In genomic region chr16:29808219-29808900, GRCh38 we compare ENCODE assay signal across 8 cellular contexts. TPM values are rescaled to one million over a fixed set of nuclear protein-coding genes. Genes with fewer than 3 reads are reported as not detected.
DNase-seq lines count a peak whose midpoint lies in the region; ATAC-seq and TF ChIP-seq lines count a peak whose summit lies in the region.

No MANE protein-coding gene starts in this region.

- peaks cover 45% of the 10 kb centered on the region for H3K27me3 Mint-ChIP-seq in GM23338 (ENCODE audit: insufficient read depth, low read depth, poor library complexity)
- H3K27me3 Mint-ChIP-seq in T-helper 17 cell, result no peaks in the 10 kb centered on the region

- intact Hi-C loops in prostate gland (cut with DNase I), result loop anchor here (10.0 kb wide), 1 partner anchor 846 kb away; the partner anchor contains the start of genes FBRS and PRR14

- TF ChIP-seq CTCF in GM23338 (conservative IDR thresholded peaks at IDR 0.05; ENCODE audit: low read depth in 2 of 2) (no peak), prostate gland (IDR thresholded peaks at IDR 0.05) (no peak)

- H3K9me3 ChIP-seq in T-helper 17 cell (ENCODE audit: control insufficient read depth, low read length, poor library complexity, severe bottlenecking) (no peaks in the 10 kb centered on the region), prostate gland (no peaks in the 10 kb centered on the region)

- H3K9me3 Mint-ChIP-seq in GM23338, result peaks cover 3% of the 10 kb centered on the region

- 26% methylated on average over 25 of the region's 25 CpGs for WGBS in prostate gland

- no peaks in the 10 kb centered on the region for H3K27me3 ChIP-seq in GM23338 (ENCODE audit: insufficient read depth)
- no peaks in the 10 kb centered on the region for H3K27me3 ChIP-seq in prostate gland (replicated peaks; ENCODE audit: insufficient read depth)

- peaks cover 49% of the 10 kb centered on the region for H3F3A ChIP-seq in GM23338 (replicated peaks; ENCODE audit: low read depth)

- H3K4me3 ChIP-seq in GM23338, result peak overlapping the region; percentile 87
- peak overlapping the region; percentile 49 to 56 for H3K4me3 ChIP-seq in prostate gland

- DNase-seq in GM23338 (ENCODE audit: low spot score) (no peak), T-helper 17 cell (no peak), epithelial cell of prostate (ENCODE audit: low read depth, low spot score) (no peak), prostate gland (ENCODE audit: low spot score) (no peak), NCI-H2196 treated with DMSO at 0.1 percent for 48 hours (lab: John Stamatoyannopoulos, UW; ENCODE audit: unreplicated experiment) (no peak), NCI-H510A treated with DMSO at 0.1 percent for 48 hours (lab: John Stamatoyannopoulos, UW) (no peak), NCI-H1048 (lab: John Stamatoyannopoulos, UW) (no peak)

- H3K36me3 Mint-ChIP-seq in GM23338 (ENCODE audit: low read depth) (peaks cover 45% of the 10 kb centered on the region), T-helper 17 cell (ENCODE audit: low read depth) (peaks cover 2% of the 10 kb centered on the region)

- H2AFZ ChIP-seq in GM23338, result no peak overlapping the region

- H4K20me1 ChIP-seq in GM23338 (replicated peaks; ENCODE audit: insufficient read depth), result peaks cover 13% of the 10 kb centered on the region; the same call in 1 of the 2 replicates

- peaks cover 9% of the 10 kb centered on the region; the same call in 1 of the 2 replicates for H3K36me3 ChIP-seq in GM23338 (ENCODE audit: insufficient read depth)
- peaks cover 0 to 2% of the 10 kb centered on the region in 2 donors for H3K36me3 ChIP-seq in prostate gland

- peak overlapping the region; percentile 86 for H3K4me3 Mint-ChIP-seq in GM23338
- H3K4me3 Mint-ChIP-seq in T-helper 17 cell, result peak overlapping the region; percentile 95

- no peaks in the 10 kb centered on the region for H3K9me2 ChIP-seq in GM23338 (ENCODE audit: insufficient read depth)

- H3K4me1 Mint-ChIP-seq in GM23338, result peaks cover 51% of the 10 kb centered on the region
- H3K4me1 Mint-ChIP-seq in T-helper 17 cell, result peaks cover 54% of the 10 kb centered on the region

- no peak for TF ChIP-seq POLR2A in prostate gland (IDR thresholded peaks at IDR 0.05)

- H3K4me1 ChIP-seq in GM23338 (ENCODE audit: insufficient read depth), result peaks cover 53% of the 10 kb centered on the region
- H3K4me1 ChIP-seq in prostate gland (replicated peaks), result peaks cover 23% of the 10 kb centered on the region

- H3K4me2 ChIP-seq in GM23338, result peak overlapping the region; percentile 97

- peak overlapping the region; percentile 88 for H3K27ac ChIP-seq in GM23338 (ENCODE audit: low read depth)
- H3K27ac ChIP-seq in epithelial cell of prostate, result peak overlapping the region; percentile 81
- peak overlapping the region; percentile 91 for H3K27ac ChIP-seq in prostate gland

- H3K27ac Mint-ChIP-seq in GM23338 (peak overlapping the region; percentile 85), T-helper 17 cell (peak overlapping the region; percentile 95)

- ATAC-seq in GM23338 (no peak), T-helper 17 cell (no peak), HG03565 (IDR thresholded peaks at IDR 0.05; ENCODE audit: unreplicated experiment) (no peak)

- peaks cover 24% of the 10 kb centered on the region for H3K79me2 ChIP-seq in GM23338 (replicated peaks; ENCODE audit: insufficient read depth)

TF ChIP-seq in GM23338, 12 proteins besides CTCF, POLR2A, EP300 and RAD21 (continues in another document):
- TF ChIP-seq ZNF331 (CRISPR knock-in tag; IDR thresholded peaks at IDR 0.05; ENCODE audit: low read depth) (no peak), NANOG (IDR thresholded peaks at IDR 0.05; ENCODE audit: borderline replicate concordance) (no peak), ZNF114 (CRISPR knock-in tag; IDR thresholded peaks at IDR 0.05) (no peak), EZH2phosphoT487 (IDR thresholded peaks at IDR 0.05; ENCODE audit: unreplicated experiment) (no peak), ZNF462 (CRISPR knock-in tag; IDR thresholded peaks at IDR 0.05) (no peak)

RNA-seq across cellular contexts. Expression of gene MAZ, which starts 2.0 kb away (rescaled TPM):
- 181 and 270 TPM in 2 replicates for total RNA-seq in GM23338 (2014; rRNA removed; shearing (Covaris generic))
- polyA plus RNA-seq in GM23338 (2016; fragmentation: Nextera tagmentation; extraction: Ambion mirVana), result 155 and 170 TPM in 2 replicates
- total RNA-seq in T-helper 17 cell (100 to 1,000 TPM; 242 to 254 TPM), prostate gland (100 to 1,000 TPM; 180 to 188 TPM)

RNA-seq across cellular contexts. Expression of gene PRRT2, which starts 3.6 kb away (rescaled TPM):
- total RNA-seq in GM23338 (2014; rRNA removed; shearing (Covaris generic)), result 8.9 and 13.3 TPM in 2 replicates
- polyA plus RNA-seq in GM23338 (2016; fragmentation: Nextera tagmentation; extraction: Ambion mirVana), result 13.6 and 16.6 TPM in 2 replicates
- total RNA-seq in T-helper 17 cell (1 to 10 TPM; 2.0 to 3.4 TPM), prostate gland (10 to 100 TPM in 1 of 2 donors, 1 to 10 TPM in 1; 6.6 to 19.2 TPM)

RNA-seq across cellular contexts. Expression of gene PAGR1, which starts 7.6 kb away (rescaled TPM):
- total RNA-seq in GM23338 (2014; rRNA removed; shearing (Covaris generic)), result 59.7 and 67.6 TPM in 2 replicates
- 76.7 and 78.7 TPM in 2 replicates for polyA plus RNA-seq in GM23338 (2016; fragmentation: Nextera tagmentation; extraction: Ambion mirVana)
- total RNA-seq in T-helper 17 cell, result 10 to 100 TPM; 15.2 to 16.3 TPM
- total RNA-seq in prostate gland, result 10 to 100 TPM; 64.3 to 64.4 TPM

RNA-seq across cellular contexts. Expression of gene MVP, which starts 11.9 kb away (rescaled TPM):
- 2.6 and 3.7 TPM in 2 replicates for total RNA-seq in GM23338 (2014; rRNA removed; shearing (Covaris generic))
- polyA plus RNA-seq in GM23338 (2016; fragmentation: Nextera tagmentation; extraction: Ambion mirVana), result 1.4 and 2.0 TPM in 2 replicates
- total RNA-seq in T-helper 17 cell (100 to 1,000 TPM; 141 to 154 TPM), prostate gland (100 to 1,000 TPM in 1 of 2 donors, 10 to 100 TPM in 1; 59.3 to 247 TPM)

RNA-seq across cellular contexts. Expression of gene KIF22, which starts 17.8 kb away (rescaled TPM):
- 179 and 192 TPM in 2 replicates for total RNA-seq in GM23338 (2014; rRNA removed; shearing (Covaris generic))
- polyA plus RNA-seq in GM23338 (2016; fragmentation: Nextera tagmentation; extraction: Ambion mirVana), result 110 and 120 TPM in 2 replicates
- 10 to 100 TPM; 74.3 to 89.0 TPM for total RNA-seq in T-helper 17 cell
- total RNA-seq in prostate gland, result 10 to 100 TPM; 58.5 to 89.6 TPM
